In genomic region chr13:56459291-56459690, GRCh38 we compare ENCODE assay signal across 22 cellular contexts.
"Had no signal": no experiment of that assay in that cellular context is flagged by ENCODE, and none has a peak within 500 bp of the region (broad histone marks: within the 10 kb centered on the region; RNA-seq: fewer than 3 reads in every experiment).

No MANE protein-coding gene starts in this region.

- H2AFZ ChIP-seq: PC-9 had no signal

- H3K9me3 ChIP-seq: Peyer's patch had no signal

- H3K36me3 ChIP-seq: Peyer's patch had no signal

- H3K27ac ChIP-seq: PC-9, Peyer's patch had no signal

- H3K4me3 ChIP-seq: PC-9, Peyer's patch had no signal

- DNase-seq: IMR-90, Karpas-422, KG1, MM.1S, NCI-H1092 treated with DMSO at 0.1 percent for 48 hours, NCI-H1436, NCI-H187, NCI-H2029, NCI-H2081 treated with DMSO at 0.1 percent for 48 hours, NCI-H2171, NCI-H226, NCI-H446, NCI-H510A, NCI-H524 treated with DMSO at 0.1 percent for 48 hours, NCI-H69, NCI-H774, OCI-M1, PC-9, Peyer's patch, SHP77 had no signal

- ATAC-seq: HepG2, SK-N-SH treated with all-trans-retinoic acid at 6 μM for 48 hours had no signal

- H3K4me1 ChIP-seq: Peyer's patch had no signal

- H3K27me3 ChIP-seq: Peyer's patch had no signal

- H3K4me2 ChIP-seq: PC-9 had no signal
